In genomic region chr12:130484221-130484620, GRCh38 we compare ENCODE assay signal across 1 cellular context.
TF ChIP-seq lines count a peak whose summit lies in the region.

No MANE protein-coding gene starts in this region.

TF ChIP-seq in HepG2, 621 proteins besides CTCF, POLR2A, EP300 and RAD21 (continued from another document):
- TF ChIP-seq KIAA2018 (CRISPR knock-in tag; IDR thresholded peaks at IDR 0.05; ENCODE audit: borderline replicate concordance): no peak
